Comparison of ENCODE assay signal across 28 cellular contexts in the genomic region with DNA sequence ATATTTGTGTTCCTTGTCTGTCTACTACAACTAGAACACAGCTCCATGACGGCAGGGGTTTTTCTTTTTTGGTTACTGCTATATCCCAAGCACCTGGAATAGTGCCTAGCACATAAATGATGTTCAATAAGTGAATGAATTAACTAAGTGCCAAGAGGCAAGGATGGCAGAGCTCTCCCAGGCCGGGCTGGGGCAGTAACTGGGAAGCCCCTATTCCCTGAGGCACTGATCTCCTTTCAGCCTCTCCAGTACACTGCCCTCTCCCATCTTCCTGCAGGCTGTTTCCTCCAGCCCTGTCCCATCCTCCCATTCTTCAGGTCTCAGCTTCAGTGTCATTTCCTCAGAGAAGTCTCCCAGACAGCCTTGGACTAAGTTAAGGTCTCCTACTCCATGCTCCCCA. TPM values are rescaled to one million over a fixed set of nuclear protein-coding genes. Genes with fewer than 3 reads are reported as not detected.
DNase-seq lines count a peak whose midpoint lies in the region; ATAC-seq and TF ChIP-seq lines count a peak whose summit lies in the region.
"Had no signal": no experiment of that assay in that cellular context is flagged by ENCODE, and none has a peak within 500 bp of the region (broad histone marks: within the 10 kb centered on the region; RNA-seq: fewer than 3 reads in every experiment).

No MANE protein-coding gene starts in this region.

- ATAC-seq in sciatic nerve = peak; percentile 21
- ATAC-seq in HG03095 (IDR thresholded peaks at IDR 0.05; ENCODE audit: unreplicated experiment) = no peak
- ATAC-seq: HCT116, left lobe of liver had no signal

- no peak for DNase-seq in T-helper 2 cell treated with Interferon-gamma antibody and Interleukin-4, amounts not matched to agents 5 μg/mL and 100 μg/mL, for 36 hours (ENCODE audit: low spot score)
- DNase-seq in T-helper 2 cell = no peak
- DNase-seq in HFFc6 = no peak
- DNase-seq in endodermal cell = peak; percentile 22
- DNase-seq in sciatic nerve (ENCODE audit: low spot score) = no peak
- no peak for DNase-seq in DMS53 treated with DMSO at 0.1 percent for 48 hours (lab: John Stamatoyannopoulos, UW; ENCODE audit: unreplicated experiment)
- no peak for DNase-seq in cerebellar cortex (ENCODE audit: low spot score)
- DNase-seq: activated CD4-positive, alpha-beta T cell treated with anti-CD3 and anti-CD28 coated beads for 4 hours; activated T-cell treated with anti-CD3 and anti-CD28 coated beads, Interleukin-2, amount 50 U/mL, for 24 hours; amniotic stem cell; DMS79; effector CD8-positive, alpha-beta T cell; NCI-H1092 treated with DMSO at 0.1 percent for 48 hours; NCI-H187; NCI-H510A treated with DMSO at 0.1 percent for 48 hours; SIG-M5; stimulated activated CD4-positive, alpha-beta T cell treated with anti-CD3 and anti-CD28 coated beads, Interleukin-4, amount 100 ng/mL, for 1 hour; T-helper 9 cell had no signal

- no peaks in the 10 kb centered on the region for H3K9me3 ChIP-seq in endodermal cell (ENCODE audit: control insufficient read depth, low read length)
- H3K9me3 ChIP-seq: BLaER1 treated with 17β-estradiol and CSF1 and Interleukin-3, amounts not matched to agents 10 nM and 100 nM; breast epithelium; psoas muscle; tibial nerve had no signal

- TF ChIP-seq CTCF in HFFc6 (IDR thresholded peaks at IDR 0.05) (no peak), endodermal cell (conservative IDR thresholded peaks at IDR 0.05) (no peak)

- peaks cover 4% of the 10 kb centered on the region for H3K36me3 ChIP-seq in endodermal cell (ENCODE audit: control insufficient read depth, insufficient read depth, low read length)
- H3K36me3 ChIP-seq: breast epithelium had no signal

- no peaks in the 10 kb centered on the region for H3K27me3 Mint-ChIP-seq in T-helper 2 cell treated with Interferon-gamma antibody and Interleukin-4, amounts not matched to agents 5 μg/mL and 100 μg/mL, for 36 hours (ENCODE audit: low read depth)
- H3K27me3 Mint-ChIP-seq in HFFc6 (ENCODE audit: insufficient read depth) = peaks cover 4% of the 10 kb centered on the region
- H3K27me3 Mint-ChIP-seq in endodermal cell (ENCODE audit: insufficient read depth) = no peaks in the 10 kb centered on the region
- H3K27me3 Mint-ChIP-seq: activated T-cell treated with anti-CD3 and anti-CD28 coated beads, Interleukin-2, amount 50 U/mL, for 24 hours; IgD-negative memory B cell had no signal

- peaks cover 5% of the 10 kb centered on the region for H3K36me3 Mint-ChIP-seq in T-helper 2 cell treated with Interferon-gamma antibody and Interleukin-4, amounts not matched to agents 5 μg/mL and 100 μg/mL, for 36 hours (ENCODE audit: low read depth)
- H3K36me3 Mint-ChIP-seq in HFFc6 (ENCODE audit: low read depth) = no peaks in the 10 kb centered on the region
- H3K36me3 Mint-ChIP-seq in endodermal cell (ENCODE audit: low read depth) = peaks cover 6% of the 10 kb centered on the region

- H3K4me3 Mint-ChIP-seq in T-helper 2 cell treated with Interferon-gamma antibody and Interleukin-4, amounts not matched to agents 5 μg/mL and 100 μg/mL, for 36 hours = no peak overlapping the region
- H3K4me3 Mint-ChIP-seq in HFFc6 (no peak overlapping the region), endodermal cell (no peak overlapping the region)
- H3K4me3 Mint-ChIP-seq: activated T-cell treated with anti-CD3 and anti-CD28 coated beads, Interleukin-2, amount 50 U/mL, for 24 hours had no signal

- no peaks in the 10 kb centered on the region for H3K9me3 Mint-ChIP-seq in T-helper 2 cell treated with Interferon-gamma antibody and Interleukin-4, amounts not matched to agents 5 μg/mL and 100 μg/mL, for 36 hours
- H3K9me3 Mint-ChIP-seq in HFFc6 = no peaks in the 10 kb centered on the region
- no peaks in the 10 kb centered on the region for H3K9me3 Mint-ChIP-seq in endodermal cell
- H3K9me3 Mint-ChIP-seq: activated T-cell treated with anti-CD3 and anti-CD28 coated beads, Interleukin-2, amount 50 U/mL, for 24 hours; IgD-negative memory B cell had no signal

- peaks cover 6% of the 10 kb centered on the region for H3K4me1 Mint-ChIP-seq in T-helper 2 cell treated with Interferon-gamma antibody and Interleukin-4, amounts not matched to agents 5 μg/mL and 100 μg/mL, for 36 hours (ENCODE audit: low read depth)
- H3K4me1 Mint-ChIP-seq in HFFc6 (ENCODE audit: low read depth) = peaks cover 12% of the 10 kb centered on the region; the same call in 1 of the 2 replicates
- H3K4me1 Mint-ChIP-seq in endodermal cell = peaks cover 30% of the 10 kb centered on the region

- H3K27ac ChIP-seq in endodermal cell (ENCODE audit: low read depth, low read length) = no peak overlapping the region
- H3K27ac ChIP-seq: 22Rv1; BLaER1 treated with 17β-estradiol and CSF1 and Interleukin-3, amounts not matched to agents 10 nM and 100 nM; breast epithelium; coronary artery; psoas muscle had no signal

- H3K27ac Mint-ChIP-seq in T-helper 2 cell treated with Interferon-gamma antibody and Interleukin-4, amounts not matched to agents 5 μg/mL and 100 μg/mL, for 36 hours = peak overlapping the region; percentile 5
- H3K27ac Mint-ChIP-seq in HFFc6 (peak overlapping the region; percentile 13; the same call in 1 of the 2 replicates), endodermal cell (no peak overlapping the region)

- H3K4me1 ChIP-seq in endodermal cell (ENCODE audit: control insufficient read depth, insufficient read depth, low read length) = peaks cover 15% of the 10 kb centered on the region

- H3K4me3 ChIP-seq in endodermal cell (ENCODE audit: low read length) = no peak overlapping the region
- H3K4me3 ChIP-seq: BLaER1 treated with 17β-estradiol and CSF1 and Interleukin-3, amounts not matched to agents 10 nM and 100 nM; breast epithelium; coronary artery; psoas muscle; tibial nerve had no signal

- intact Hi-C loops in sciatic nerve (cut with DNase I) = loop anchor here (10.0 kb wide), 1 partner anchor 410 kb away; no protein-coding TSS in a partner anchor

- no peak overlapping the region for H3K9ac ChIP-seq in endodermal cell (ENCODE audit: extremely low read depth, low read length, poor library complexity, severe bottlenecking)
- H3K9ac ChIP-seq: BLaER1 treated with 17β-estradiol and CSF1 and Interleukin-3, amounts not matched to agents 10 nM and 100 nM had no signal

- 90 to 100% methylated on average over 1 to 2 of the region's 2 CpGs for WGBS in endodermal cell (ENCODE audit: insufficient coverage in 1 of 2, insufficient read length in 1 of 2), 2 experiments

- no peaks in the 10 kb centered on the region for H3K27me3 ChIP-seq in endodermal cell (ENCODE audit: control insufficient read depth, insufficient read depth, low read length, poor library complexity, severe bottlenecking)
- H3K27me3 ChIP-seq: BLaER1 treated with 17β-estradiol and CSF1 and Interleukin-3, amounts not matched to agents 10 nM and 100 nM; breast epithelium; tibial nerve had no signal

RNA-seq across cellular contexts. Expression of a gene that starts 29.0 kb away (rescaled TPM):
- not detected for total RNA-seq in HFFc6 (2021; fragmentation: NEBNext Ultra II Directional; extraction: Animal tissue kit (Norgen Biotek cat#: 25700))
- total RNA-seq in endodermal cell = 1 to 10 TPM; 1.1 to 2.6 TPM
- polyA plus RNA-seq in endodermal cell (2013, experiment 1 of 2) = 0.57 TPM
- polyA plus RNA-seq in endodermal cell (2013, experiment 2 of 2) = 0.25 TPM
- not detected for total RNA-seq in sciatic nerve
- total RNA-seq: tibial nerve had no signal
- polyA plus RNA-seq: IgD-negative memory B cell had no signal
